Comparison of ENCODE assay signal across 35 cellular contexts in genomic region chr18:57683470-57683869, GRCh38.
"Had no signal": no experiment of that assay in that cellular context is flagged by ENCODE, and none has a peak within 500 bp of the region (broad histone marks: within the 10 kb centered on the region; RNA-seq: fewer than 3 reads in every experiment).

No MANE protein-coding gene starts in this region.

- H3K4me3 ChIP-seq: adrenal gland, body of pancreas had no signal

- ATAC-seq: activated CD4-positive, CD25-positive, alpha-beta regulatory T cell treated with anti-CD3 and anti-CD28 coated beads, Interleukin-2, amount 50 U/mL, for 24 hours; activated CD8-positive, alpha-beta T cell treated with anti-CD3 and anti-CD28 coated beads for 36 hours; body of pancreas; esophagus mucosa; T-helper 17 cell had no signal

- FAIRE-seq: colon, endometrium, frontal cortex had no signal

- H3K36me3 ChIP-seq: adrenal gland, WERI-Rb-1 had no signal

- H3K4me1 ChIP-seq: adrenal gland had no signal

- H3K4me3 Mint-ChIP-seq: activated B cell treated with CpG ODN at 0.5 μM for 24 hours; activated CD8-positive, alpha-beta T cell treated with anti-CD3 and anti-CD28 coated beads for 36 hours; activated naive CD4-positive, alpha-beta T cell treated with anti-CD3 and anti-CD28 coated beads for 36 hours; activated naive CD4-positive, alpha-beta T cell treated with anti-CD3 and anti-CD28 coated beads, Interleukin-2, amount 50 U/mL, for 24 hours; activated naive CD8-positive, alpha-beta T cell treated with anti-CD3 and anti-CD28 coated beads for 36 hours; activated naive CD8-positive, alpha-beta T cell treated with anti-CD3 and anti-CD28 coated beads, Interleukin-2, amount 50 U/mL, for 24 hours; activated T-helper 1 cell treated with anti-CD3 and anti-CD28 coated beads, Interleukin-12 subunit alpha, Interleukin-12 subunit beta, Interleukin-2, Interleukin-4 antibody, amounts not matched to agents 30 ng/mL and 10 ng/mL and 1 ng/mL, durations not matched to agents 14 hours and 24 hours and 36 hours; T-helper 17 cell; T-helper 2 cell treated with Interferon-gamma antibody and Interleukin-4, amounts not matched to agents 5 μg/mL and 100 μg/mL, for 36 hours had no signal

- H3K27ac ChIP-seq: adrenal gland, WERI-Rb-1 had no signal

- H3K27ac Mint-ChIP-seq: activated CD8-positive, alpha-beta T cell treated with anti-CD3 and anti-CD28 coated beads for 36 hours; activated naive CD4-positive, alpha-beta T cell treated with anti-CD3 and anti-CD28 coated beads for 36 hours; activated naive CD4-positive, alpha-beta T cell treated with anti-CD3 and anti-CD28 coated beads, Interleukin-2, amount 50 U/mL, for 24 hours; activated naive CD8-positive, alpha-beta T cell treated with anti-CD3 and anti-CD28 coated beads for 36 hours; activated naive CD8-positive, alpha-beta T cell treated with anti-CD3 and anti-CD28 coated beads, Interleukin-2, amount 50 U/mL, for 24 hours; activated T-helper 1 cell treated with anti-CD3 and anti-CD28 coated beads, Interleukin-12 subunit alpha, Interleukin-12 subunit beta, Interleukin-2, Interleukin-4 antibody, amounts not matched to agents 30 ng/mL and 10 ng/mL and 1 ng/mL, durations not matched to agents 14 hours and 24 hours and 36 hours; activated T-helper 2 cell treated with anti-CD3 and anti-CD28 coated beads, Interferon-gamma antibody, Interleukin-2, Interleukin-4, amounts not matched to agents 10 μg/mL and 5 μg/mL and 100 μg/mL, durations not matched to agents 14 hours and 24 hours and 36 hours; T-helper 17 cell; T-helper 2 cell treated with Interferon-gamma antibody and Interleukin-4, amounts not matched to agents 5 μg/mL and 100 μg/mL, for 36 hours had no signal

- DNase-seq: activated B cell treated with CpG ODN at 0.5 μM for 24 hours; activated CD4-positive, alpha-beta T cell treated with anti-CD3 and anti-CD28 coated beads for 48 hours; activated CD4-positive, alpha-beta T cell treated with anti-CD3 and anti-CD28 coated beads, Interleukin-2, amount 50 U/mL, for 1 hour; activated CD4-positive, alpha-beta T cell treated with anti-CD3 and anti-CD28 coated beads, Interleukin-2, amount 50 U/mL, for 48 hours; activated CD8-positive, alpha-beta memory T cell treated with anti-CD3 and anti-CD28 coated beads for 24 hours; activated CD8-positive, alpha-beta memory T cell treated with anti-CD3 and anti-CD28 coated beads, Interleukin-2, amount 50 U/mL, for 4 hours; activated CD8-positive, alpha-beta T cell treated with anti-CD3 and anti-CD28 coated beads for 36 hours; activated effector memory CD4-positive, alpha-beta T cell treated with anti-CD3 and anti-CD28 coated beads, Interleukin-2, amount 50 U/mL, for 16 hours; activated naive CD4-positive, alpha-beta T cell treated with anti-CD3 and anti-CD28 coated beads for 36 hours; activated naive CD8-positive, alpha-beta T cell treated with anti-CD3 and anti-CD28 coated beads for 36 hours; activated naive CD8-positive, alpha-beta T cell treated with anti-CD3 and anti-CD28 coated beads, Interleukin-2, amount 50 U/mL, for 24 hours; activated T-cell treated with anti-CD3 and anti-CD28 coated beads, Interleukin-2, amount 50 U/mL, for 1 hour; activated T-cell treated with anti-CD3 and anti-CD28 coated beads, Interleukin-2, amount 50 U/mL, for 48 hours; adrenal gland; amygdala; aorta; body of pancreas; caudate nucleus; cortex of kidney; dermis blood vessel endothelial cell; effector CD8-positive, alpha-beta T cell; foreskin fibroblast; T-helper 1 cell; T-helper 17 cell; T1000; WERI-Rb-1 had no signal

- H3K9me3 ChIP-seq: adrenal gland, body of pancreas had no signal

- H3K27me3 Mint-ChIP-seq: activated B cell treated with CpG ODN at 0.5 μM for 24 hours; activated CD8-positive, alpha-beta T cell treated with anti-CD3 and anti-CD28 coated beads for 36 hours; activated naive CD4-positive, alpha-beta T cell treated with anti-CD3 and anti-CD28 coated beads, Interleukin-2, amount 50 U/mL, for 24 hours; activated naive CD8-positive, alpha-beta T cell treated with anti-CD3 and anti-CD28 coated beads for 36 hours; activated naive CD8-positive, alpha-beta T cell treated with anti-CD3 and anti-CD28 coated beads, Interleukin-2, amount 50 U/mL, for 24 hours; T-helper 17 cell had no signal

- H3K27me3 ChIP-seq: adrenal gland, body of pancreas had no signal

- H3K9me3 Mint-ChIP-seq: activated naive CD4-positive, alpha-beta T cell treated with anti-CD3 and anti-CD28 coated beads, Interleukin-2, amount 50 U/mL, for 24 hours; activated naive CD8-positive, alpha-beta T cell treated with anti-CD3 and anti-CD28 coated beads, Interleukin-2, amount 50 U/mL, for 24 hours had no signal
